ENCODE assay signal across 10 cellular contexts in the genomic region with DNA sequence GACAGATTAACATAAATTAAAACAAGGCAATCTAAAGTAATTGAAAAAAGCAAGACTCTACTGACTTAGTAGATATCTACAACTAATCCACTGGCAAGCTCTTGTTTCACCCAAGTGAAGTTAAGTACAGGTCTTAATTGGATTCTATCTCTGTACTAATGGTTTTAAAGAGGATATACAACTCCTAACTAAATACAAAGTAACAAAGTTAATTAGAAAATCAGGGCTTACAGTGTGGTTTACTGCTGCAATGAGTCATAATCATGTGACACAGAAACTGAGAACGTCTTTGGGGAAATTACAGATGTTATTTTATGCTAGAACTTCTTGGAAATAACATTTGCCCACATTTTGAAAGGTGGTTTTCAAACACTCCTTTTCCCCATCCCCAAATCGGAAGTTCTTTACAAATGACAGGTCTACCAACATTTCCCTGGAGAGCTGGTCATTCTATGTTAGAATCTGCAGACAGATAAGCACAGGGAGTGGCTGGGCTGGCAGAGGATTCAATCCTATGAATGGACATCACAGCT.
DNase-seq lines count a peak whose midpoint lies in the region; ATAC-seq and TF ChIP-seq lines count a peak whose summit lies in the region.
"Had no signal": no experiment of that assay in that cellular context is flagged by ENCODE, and none has a peak within 500 bp of the region (broad histone marks: within the 10 kb centered on the region; RNA-seq: fewer than 3 reads in every experiment).

No MANE protein-coding gene starts in this region.

- POLR2A ChIA-PET in CD4-positive, alpha-beta memory T cell (lab: Charles Lee; ENCODE audit: partially characterized antibody), result no interaction called here

- peak; percentile 23 for DNase-seq in NOMO-1 treated with DMSO at 0.1 percent for 48 hours (lab: John Stamatoyannopoulos, UW; ENCODE audit: unreplicated experiment)
- DNase-seq in NOMO-1 treated with dmso at 0.1 percent for 144 hours (lab: John Stamatoyannopoulos, UW; ENCODE audit: unreplicated experiment), result no peak
- peak; percentile 51 for DNase-seq in astrocyte of the hippocampus (ENCODE audit: low read depth, low spot score)
- DNase-seq in retinal pigment epithelial cell (ENCODE audit: low read depth), result peak; percentile 77
- DNase-seq in CD4-positive, alpha-beta memory T cell, result no peak
- no peak for DNase-seq in Karpas-422
- DNase-seq in stimulated activated CD4-positive, alpha-beta T cell treated with anti-CD3 and anti-CD28 coated beads, Interleukin-2, amount 100 ng/mL, for 24 hours, result no peak

- no peak overlapping the region for H3K4me2 ChIP-seq in Karpas-422 (ENCODE audit: low read depth, low read length, poor library complexity, severe bottlenecking)

- peaks cover 6 to 19% (median 11%) of the 10 kb centered on the region in 4 donors for H3K4me1 Mint-ChIP-seq in CD4-positive, alpha-beta memory T cell

- H3K4me3 ChIP-seq in retinal pigment epithelial cell (ENCODE audit: low read length), result no peak overlapping the region
- H3K4me3 ChIP-seq in CD4-positive, alpha-beta memory T cell (ENCODE audit: low read length in 2 of 2), result no peak overlapping the region
- H3K4me3 ChIP-seq in Karpas-422 (ENCODE audit: low read length), result no peak overlapping the region

- H3K9me3 ChIP-seq in CD4-positive, alpha-beta memory T cell (ENCODE audit: control insufficient read depth in 1 of 2, low read length in 2 of 2), result no peaks in the 10 kb centered on the region
- no peaks in the 10 kb centered on the region for H3K9me3 ChIP-seq in Karpas-422 (ENCODE audit: low read length)

- peaks cover 47 to 54% of the 10 kb centered on the region in 2 donors for H3K36me3 Mint-ChIP-seq in CD4-positive, alpha-beta memory T cell

- no peak overlapping the region for H2AFZ ChIP-seq in Karpas-422 (ENCODE audit: low read length)

- H3K9ac ChIP-seq in Karpas-422 (ENCODE audit: low read length), result no peak overlapping the region

- no peaks in the 10 kb centered on the region for H3K27me3 Mint-ChIP-seq in CD4-positive, alpha-beta memory T cell

- peak overlapping the region in 2 of 7 donors; percentile 1 to 21 for H3K27ac Mint-ChIP-seq in CD4-positive, alpha-beta memory T cell
- H3K27ac Mint-ChIP-seq: WTC11 had no signal

- H3K36me3 ChIP-seq in CD4-positive, alpha-beta memory T cell (ENCODE audit: insufficient read depth, low read length), result no peaks in the 10 kb centered on the region
- no peaks in the 10 kb centered on the region for H3K36me3 ChIP-seq in Karpas-422 (ENCODE audit: insufficient read depth, low read length)

- no peaks in the 10 kb centered on the region for H3K4me1 ChIP-seq in CD4-positive, alpha-beta memory T cell (ENCODE audit: insufficient read depth, low read length)
- H3K4me1 ChIP-seq in Karpas-422 (ENCODE audit: low read length), result peaks cover 8% of the 10 kb centered on the region

- CTCF ChIA-PET in CD4-positive, alpha-beta memory T cell (lab: Charles Lee; ENCODE audit: partially characterized antibody), result no interaction called here

- H3K9me2 ChIP-seq in Karpas-422 (replicated peaks; ENCODE audit: insufficient read depth, low read length), result no peaks in the 10 kb centered on the region

- no peaks in the 10 kb centered on the region for H3K27me3 ChIP-seq in CD4-positive, alpha-beta memory T cell (ENCODE audit: insufficient read depth, low read length)
- H3K27me3 ChIP-seq in Karpas-422 (ENCODE audit: low read length), result no peaks in the 10 kb centered on the region

- intact Hi-C loops in CD4-positive, alpha-beta memory T cell (cut with micrococcal nuclease), result no loop called here

- H3K4me3 Mint-ChIP-seq in CD4-positive, alpha-beta memory T cell, result no peak overlapping the region
- H3K4me3 Mint-ChIP-seq: WTC11 had no signal

- TF ChIP-seq CTCF in retinal pigment epithelial cell (conservative IDR thresholded peaks at IDR 0.05; ENCODE audit: low read depth, low read length), result no peak

- H3K79me2 ChIP-seq in Karpas-422 (ENCODE audit: low read length), result no peaks in the 10 kb centered on the region

- no peak overlapping the region for H3K27ac ChIP-seq in CD4-positive, alpha-beta memory T cell (ENCODE audit: low read depth, low read length)
- H3K27ac ChIP-seq in Karpas-422 (ENCODE audit: low read length), result no peak overlapping the region
- H3K27ac ChIP-seq: HL-60 had no signal

- H3K9me3 Mint-ChIP-seq in CD4-positive, alpha-beta memory T cell, result no peaks in the 10 kb centered on the region

- ATAC-seq in HG03460 (IDR thresholded peaks at IDR 0.05; ENCODE audit: unreplicated experiment), result peak; percentile 69
- ATAC-seq: WTC11 had no signal

- H4K20me1 ChIP-seq in Karpas-422 (ENCODE audit: insufficient read depth, low read depth, low read length), result no peaks in the 10 kb centered on the region

Comparison
In these comparisons a context has a peak if more than half of its experiments do, and no peak if none do; other contexts are left out.
1. DNase-seq: peak in NOMO-1 treated with DMSO at 0.1 percent for 48 hours (single experiment), astrocyte of the hippocampus (single experiment) and retinal pigment epithelial cell (single experiment); none in NOMO-1 treated with dmso at 0.1 percent for 144 hours (single experiment), CD4-positive, alpha-beta memory T cell (0 of 5), Karpas-422 (single experiment) and stimulated activated CD4-positive, alpha-beta T cell treated with anti-CD3 and anti-CD28 coated beads, Interleukin-2, amount 100 ng/mL, for 24 hours (0 of 2).